In genomic region chr6:127305741-127306140, GRCh38 we compare ENCODE assay signal across 1 cellular context.
TF ChIP-seq lines count a peak whose summit lies in the region.

No MANE protein-coding gene starts in this region.

TF ChIP-seq in K562, 482 proteins besides CTCF, POLR2A, EP300 and RAD21:
- TF ChIP-seq ZNF507 (tag; conservative IDR thresholded peaks at IDR 0.05) (peak; percentile 89), PTBP1 (IDR thresholded peaks at IDR 0.05; ENCODE audit: low read depth, low read length) (no peak)
